ENCODE assay signal across 1 cellular context in the genomic region with DNA sequence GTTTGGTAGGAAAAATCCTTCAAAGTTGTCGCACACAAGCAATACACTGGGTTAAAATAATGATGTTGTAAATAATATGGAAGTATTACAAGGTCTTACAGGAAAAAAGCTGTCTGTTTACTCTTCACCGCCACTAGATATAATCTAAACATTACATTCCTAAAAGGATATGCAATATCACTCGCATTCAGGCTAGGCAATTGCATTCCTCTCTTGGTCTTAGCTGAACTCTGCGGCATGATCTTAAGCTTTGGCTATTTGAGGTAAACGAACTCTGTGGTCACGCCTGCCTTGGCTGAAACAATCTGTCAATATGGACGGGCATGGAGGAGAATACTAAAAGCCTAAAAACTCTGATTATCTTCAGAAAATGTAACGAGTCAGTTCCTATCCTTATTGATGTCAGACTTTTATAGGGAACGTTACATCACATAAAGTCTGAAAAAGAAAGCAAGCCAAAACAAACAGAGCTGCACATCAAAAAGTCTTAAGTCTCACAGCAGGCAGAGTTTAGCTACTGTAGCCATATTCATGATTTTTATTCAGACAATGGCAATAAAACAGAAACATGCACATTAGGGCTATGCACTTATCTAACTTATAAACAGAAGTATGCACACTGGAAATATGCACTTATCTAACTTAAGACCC.
TF ChIP-seq lines count a peak whose summit lies in the region.

No MANE protein-coding gene starts in this region.

TF ChIP-seq in SK-N-SH, 30 proteins besides CTCF, POLR2A, EP300 and RAD21 (continued from another document):
- peak; percentile 53 for TF ChIP-seq JUND (IDR thresholded peaks at IDR 0.05)
- peak; percentile 85 for TF ChIP-seq TEAD4 (IDR thresholded peaks at IDR 0.05; ENCODE audit: borderline replicate concordance, insufficient read depth)
- peak; percentile 82; the same call in 1 of the 2 replicates for TF ChIP-seq SIN3A (IDR thresholded peaks at IDR 0.05; ENCODE audit: borderline replicate concordance, low read depth, low read length)
- peak; percentile 46; the same call in 1 of the 2 replicates for TF ChIP-seq MEF2A (IDR thresholded peaks at IDR 0.05; ENCODE audit: borderline replicate concordance, low read depth)
- no peak for TF ChIP-seq FOXJ3 (CRISPR knock-in tag; IDR thresholded peaks at IDR 0.05)
- no peak for TF ChIP-seq EZH2phosphoT487 (IDR thresholded peaks at IDR 0.05; ENCODE audit: borderline replicate concordance, low read depth)
- TF ChIP-seq TCF12 (IDR thresholded peaks at IDR 0.05) = peak; percentile 75
- no peak for TF ChIP-seq ELF1 (IDR thresholded peaks at IDR 0.05)
- TF ChIP-seq PBX3 (IDR thresholded peaks at IDR 0.05) = peak; percentile 76
- TF ChIP-seq, protein P1, sequence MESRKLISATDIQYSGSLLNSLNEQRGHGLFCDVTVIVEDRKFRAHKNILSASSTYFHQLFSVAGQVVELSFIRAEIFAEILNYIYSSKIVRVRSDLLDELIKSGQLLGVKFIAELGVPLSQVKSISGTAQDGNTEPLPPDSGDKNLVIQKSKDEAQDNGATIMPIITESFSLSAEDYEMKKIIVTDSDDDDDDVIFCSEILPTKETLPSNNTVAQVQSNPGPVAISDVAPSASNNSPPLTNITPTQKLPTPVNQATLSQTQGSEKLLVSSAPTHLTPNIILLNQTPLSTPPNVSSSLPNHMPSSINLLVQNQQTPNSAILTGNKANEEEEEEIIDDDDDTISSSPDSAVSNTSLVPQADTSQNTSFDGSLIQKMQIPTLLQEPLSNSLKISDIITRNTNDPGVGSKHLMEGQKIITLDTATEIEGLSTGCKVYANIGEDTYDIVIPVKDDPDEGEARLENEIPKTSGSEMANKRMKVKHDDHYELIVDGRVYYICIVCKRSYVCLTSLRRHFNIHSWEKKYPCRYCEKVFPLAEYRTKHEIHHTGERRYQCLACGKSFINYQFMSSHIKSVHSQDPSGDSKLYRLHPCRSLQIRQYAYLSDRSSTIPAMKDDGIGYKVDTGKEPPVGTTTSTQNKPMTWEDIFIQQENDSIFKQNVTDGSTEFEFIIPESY (IDR thresholded peaks at IDR 0.05; ENCODE audit: borderline replicate concordance, low read depth) = no peak; the same call in 1 of the 2 replicates
- TF ChIP-seq MXI1 (IDR thresholded peaks at IDR 0.05; ENCODE audit: low read depth, low read length) = no peak
- TF ChIP-seq RFX5 (IDR thresholded peaks at IDR 0.05; ENCODE audit: low read length) = no peak
- no peak for TF ChIP-seq SMC3 (IDR thresholded peaks at IDR 0.05; ENCODE audit: low read depth, low read length)
- TF ChIP-seq GATA2 (CRISPR knock-in tag; IDR thresholded peaks at IDR 0.05) = no peak
- TF ChIP-seq, protein P2, sequence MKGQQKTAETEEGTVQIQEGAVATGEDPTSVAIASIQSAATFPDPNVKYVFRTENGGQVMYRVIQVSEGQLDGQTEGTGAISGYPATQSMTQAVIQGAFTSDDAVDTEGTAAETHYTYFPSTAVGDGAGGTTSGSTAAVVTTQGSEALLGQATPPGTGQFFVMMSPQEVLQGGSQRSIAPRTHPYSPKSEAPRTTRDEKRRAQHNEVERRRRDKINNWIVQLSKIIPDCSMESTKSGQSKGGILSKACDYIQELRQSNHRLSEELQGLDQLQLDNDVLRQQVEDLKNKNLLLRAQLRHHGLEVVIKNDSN (IDR thresholded peaks at IDR 0.05; ENCODE audit: borderline replicate concordance, low read depth) = no peak
- no peak for TF ChIP-seq YY1 (IDR thresholded peaks at IDR 0.05; ENCODE audit: low read depth)
- no peak for TF ChIP-seq GABPA (IDR thresholded peaks at IDR 0.05; ENCODE audit: low read depth)
- 0 out of 2 replicates have a peak, but pooled peaks have one; percentile 4 for TF ChIP-seq FOSL2 (IDR thresholded peaks at IDR 0.05; ENCODE audit: borderline replicate concordance, low read depth)
